1 cellular context compared by ENCODE assay signal in the genomic region with DNA sequence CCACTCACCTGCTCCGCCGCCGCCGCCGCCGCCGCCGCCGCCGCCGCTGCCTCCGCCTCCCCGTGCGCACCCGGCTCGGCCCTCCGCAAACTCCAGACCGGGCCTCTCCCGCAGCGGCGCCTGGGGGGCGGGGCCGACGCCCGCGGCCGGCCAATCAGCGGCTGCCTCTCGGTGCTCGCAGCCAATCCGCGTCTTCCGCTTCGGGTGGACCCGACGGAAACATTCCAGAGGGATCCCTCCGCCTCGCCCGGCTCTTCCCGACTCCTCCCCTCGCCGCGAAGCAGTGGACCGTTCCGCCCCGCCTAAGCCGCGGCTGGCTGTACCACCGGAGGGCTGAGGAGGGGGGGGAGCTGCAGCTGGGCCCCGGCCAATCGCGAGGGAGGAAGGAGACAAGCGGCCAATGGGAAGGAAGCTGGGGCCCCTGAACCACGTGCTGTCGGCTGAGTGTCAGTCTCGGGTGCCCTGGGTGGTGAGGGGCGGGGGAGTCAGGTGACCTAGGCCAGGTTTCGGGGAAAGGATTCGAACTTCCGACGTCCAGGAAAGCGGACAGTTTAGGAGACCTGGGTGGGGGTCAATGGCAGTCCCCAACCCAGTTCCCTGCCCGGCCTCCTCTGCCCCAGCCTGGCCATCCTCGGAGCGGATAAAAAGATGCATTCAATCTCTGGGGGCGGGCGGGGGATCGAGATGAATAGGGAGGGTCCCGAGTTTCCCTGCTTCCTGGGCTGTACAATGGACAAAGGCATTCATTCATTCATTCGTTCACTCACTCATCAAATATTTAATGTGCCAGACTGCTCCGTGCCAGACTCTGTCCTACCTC.
TF ChIP-seq lines count a peak whose summit lies in the region.

A gene with protein sequence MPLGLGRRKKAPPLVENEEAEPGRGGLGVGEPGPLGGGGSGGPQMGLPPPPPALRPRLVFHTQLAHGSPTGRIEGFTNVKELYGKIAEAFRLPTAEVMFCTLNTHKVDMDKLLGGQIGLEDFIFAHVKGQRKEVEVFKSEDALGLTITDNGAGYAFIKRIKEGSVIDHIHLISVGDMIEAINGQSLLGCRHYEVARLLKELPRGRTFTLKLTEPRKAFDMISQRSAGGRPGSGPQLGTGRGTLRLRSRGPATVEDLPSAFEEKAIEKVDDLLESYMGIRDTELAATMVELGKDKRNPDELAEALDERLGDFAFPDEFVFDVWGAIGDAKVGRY (minus strand): TSS at position 99 of the 820 bp plus-strand sequence. CDS start 13,151 bp downstream, outside the sequence.

TF ChIP-seq in K562, 482 proteins besides CTCF, POLR2A, EP300 and RAD21 (continued from another document and continues in another):
- TF ChIP-seq CEBPZ (IDR thresholded peaks at IDR 0.05; ENCODE audit: borderline replicate concordance, low read depth, low read length) = no peak
- TF ChIP-seq TCFL5 (CRISPR knock-in tag; conservative IDR thresholded peaks at IDR 0.05) = no peak
- no peak for TF ChIP-seq SNIP1 (IDR thresholded peaks at IDR 0.05; ENCODE audit: low read depth)
- TF ChIP-seq PML (IDR thresholded peaks at IDR 0.05; ENCODE audit: low read length) = no peak
- no peak for TF ChIP-seq KDM2B (CRISPR knock-in tag; IDR thresholded peaks at IDR 0.05)
- TF ChIP-seq, protein P1, sequence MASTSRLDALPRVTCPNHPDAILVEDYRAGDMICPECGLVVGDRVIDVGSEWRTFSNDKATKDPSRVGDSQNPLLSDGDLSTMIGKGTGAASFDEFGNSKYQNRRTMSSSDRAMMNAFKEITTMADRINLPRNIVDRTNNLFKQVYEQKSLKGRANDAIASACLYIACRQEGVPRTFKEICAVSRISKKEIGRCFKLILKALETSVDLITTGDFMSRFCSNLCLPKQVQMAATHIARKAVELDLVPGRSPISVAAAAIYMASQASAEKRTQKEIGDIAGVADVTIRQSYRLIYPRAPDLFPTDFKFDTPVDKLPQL (IDR thresholded peaks at IDR 0.05; ENCODE audit: extremely low read depth, insufficient read length) = no peak
- no peak for TF ChIP-seq SAFB2 (IDR thresholded peaks at IDR 0.05; ENCODE audit: borderline replicate concordance, low read depth, low read length, severe bottlenecking)
- TF ChIP-seq, protein P2, sequence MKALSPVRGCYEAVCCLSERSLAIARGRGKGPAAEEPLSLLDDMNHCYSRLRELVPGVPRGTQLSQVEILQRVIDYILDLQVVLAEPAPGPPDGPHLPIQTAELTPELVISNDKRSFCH (CRISPR knock-in tag; IDR thresholded peaks at IDR 0.05) = no peak
- TF ChIP-seq, protein P2 (tag; IDR thresholded peaks at IDR 0.05) = no peak
- peak; percentile 56; the same call in 1 of the 2 replicates for TF ChIP-seq REST (CRISPR knock-in tag; IDR thresholded peaks at IDR 0.05; ENCODE audit: low read depth)
- TF ChIP-seq MCM7 (IDR thresholded peaks at IDR 0.05) = no peak
- TF ChIP-seq, protein P3, sequence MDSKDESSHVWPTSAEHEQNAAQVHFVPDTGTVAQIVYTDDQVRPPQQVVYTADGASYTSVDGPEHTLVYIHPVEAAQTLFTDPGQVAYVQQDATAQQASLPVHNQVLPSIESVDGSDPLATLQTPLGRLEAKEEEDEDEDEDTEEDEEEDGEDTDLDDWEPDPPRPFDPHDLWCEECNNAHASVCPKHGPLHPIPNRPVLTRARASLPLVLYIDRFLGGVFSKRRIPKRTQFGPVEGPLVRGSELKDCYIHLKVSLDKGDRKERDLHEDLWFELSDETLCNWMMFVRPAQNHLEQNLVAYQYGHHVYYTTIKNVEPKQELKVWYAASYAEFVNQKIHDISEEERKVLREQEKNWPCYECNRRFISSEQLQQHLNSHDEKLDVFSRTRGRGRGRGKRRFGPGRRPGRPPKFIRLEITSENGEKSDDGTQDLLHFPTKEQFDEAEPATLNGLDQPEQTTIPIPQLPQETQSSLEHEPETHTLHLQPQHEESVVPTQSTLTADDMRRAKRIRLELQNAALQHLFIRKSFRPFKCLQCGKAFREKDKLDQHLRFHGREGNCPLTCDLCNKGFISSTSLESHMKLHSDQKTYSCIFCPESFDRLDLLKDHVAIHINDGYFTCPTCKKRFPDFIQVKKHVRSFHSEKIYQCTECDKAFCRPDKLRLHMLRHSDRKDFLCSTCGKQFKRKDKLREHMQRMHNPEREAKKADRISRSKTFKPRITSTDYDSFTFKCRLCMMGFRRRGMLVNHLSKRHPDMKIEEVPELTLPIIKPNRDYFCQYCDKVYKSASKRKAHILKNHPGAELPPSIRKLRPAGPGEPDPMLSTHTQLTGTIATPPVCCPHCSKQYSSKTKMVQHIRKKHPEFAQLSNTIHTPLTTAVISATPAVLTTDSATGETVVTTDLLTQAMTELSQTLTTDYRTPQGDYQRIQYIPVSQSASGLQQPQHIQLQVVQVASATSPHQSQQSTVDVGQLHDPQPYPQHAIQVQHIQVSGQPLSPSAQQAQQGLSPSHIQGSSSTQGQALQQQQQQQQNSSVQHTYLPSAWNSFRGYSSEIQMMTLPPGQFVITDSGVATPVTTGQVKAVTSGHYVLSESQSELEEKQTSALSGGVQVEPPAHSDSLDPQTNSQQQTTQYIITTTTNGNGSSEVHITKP (IDR thresholded peaks at IDR 0.05; ENCODE audit: partially characterized antibody) = peak; percentile 99
- no peak for TF ChIP-seq ZNF347 (CRISPR knock-in tag; IDR thresholded peaks at IDR 0.05; ENCODE audit: low read depth)
- TF ChIP-seq HDGF (IDR thresholded peaks at IDR 0.05) = no peak
- TF ChIP-seq ZNF354B (CRISPR knock-in tag; IDR thresholded peaks at IDR 0.05) = no peak
- TF ChIP-seq KLF16 (IDR thresholded peaks at IDR 0.05) = no peak
- TF ChIP-seq ZKSCAN1 (IDR thresholded peaks at IDR 0.05; ENCODE audit: low read depth, low read length) = no peak
- no peak for TF ChIP-seq HIVEP1 (CRISPR knock-in tag; IDR thresholded peaks at IDR 0.05)
- no peak for TF ChIP-seq ZFP36 (IDR thresholded peaks at IDR 0.05; ENCODE audit: low read depth, low read length, partially characterized antibody)
- peak; percentile 71; the same call in 1 of the 2 replicates for TF ChIP-seq PHF21A (IDR thresholded peaks at IDR 0.05; ENCODE audit: borderline replicate concordance, low read depth)
- TF ChIP-seq DACH1 (IDR thresholded peaks at IDR 0.05; ENCODE audit: partially characterized antibody) = peak; percentile 61
- TF ChIP-seq ZNF644 (tag; IDR thresholded peaks at IDR 0.05; ENCODE audit: low read depth) = no peak
- TF ChIP-seq, protein P4, sequence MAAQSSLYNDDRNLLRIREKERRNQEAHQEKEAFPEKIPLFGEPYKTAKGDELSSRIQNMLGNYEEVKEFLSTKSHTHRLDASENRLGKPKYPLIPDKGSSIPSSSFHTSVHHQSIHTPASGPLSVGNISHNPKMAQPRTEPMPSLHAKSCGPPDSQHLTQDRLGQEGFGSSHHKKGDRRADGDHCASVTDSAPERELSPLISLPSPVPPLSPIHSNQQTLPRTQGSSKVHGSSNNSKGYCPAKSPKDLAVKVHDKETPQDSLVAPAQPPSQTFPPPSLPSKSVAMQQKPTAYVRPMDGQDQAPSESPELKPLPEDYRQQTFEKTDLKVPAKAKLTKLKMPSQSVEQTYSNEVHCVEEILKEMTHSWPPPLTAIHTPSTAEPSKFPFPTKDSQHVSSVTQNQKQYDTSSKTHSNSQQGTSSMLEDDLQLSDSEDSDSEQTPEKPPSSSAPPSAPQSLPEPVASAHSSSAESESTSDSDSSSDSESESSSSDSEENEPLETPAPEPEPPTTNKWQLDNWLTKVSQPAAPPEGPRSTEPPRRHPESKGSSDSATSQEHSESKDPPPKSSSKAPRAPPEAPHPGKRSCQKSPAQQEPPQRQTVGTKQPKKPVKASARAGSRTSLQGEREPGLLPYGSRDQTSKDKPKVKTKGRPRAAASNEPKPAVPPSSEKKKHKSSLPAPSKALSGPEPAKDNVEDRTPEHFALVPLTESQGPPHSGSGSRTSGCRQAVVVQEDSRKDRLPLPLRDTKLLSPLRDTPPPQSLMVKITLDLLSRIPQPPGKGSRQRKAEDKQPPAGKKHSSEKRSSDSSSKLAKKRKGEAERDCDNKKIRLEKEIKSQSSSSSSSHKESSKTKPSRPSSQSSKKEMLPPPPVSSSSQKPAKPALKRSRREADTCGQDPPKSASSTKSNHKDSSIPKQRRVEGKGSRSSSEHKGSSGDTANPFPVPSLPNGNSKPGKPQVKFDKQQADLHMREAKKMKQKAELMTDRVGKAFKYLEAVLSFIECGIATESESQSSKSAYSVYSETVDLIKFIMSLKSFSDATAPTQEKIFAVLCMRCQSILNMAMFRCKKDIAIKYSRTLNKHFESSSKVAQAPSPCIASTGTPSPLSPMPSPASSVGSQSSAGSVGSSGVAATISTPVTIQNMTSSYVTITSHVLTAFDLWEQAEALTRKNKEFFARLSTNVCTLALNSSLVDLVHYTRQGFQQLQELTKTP (IDR thresholded peaks at IDR 0.05; ENCODE audit: low read depth in 1 of 2, partially characterized antibody in 2 of 2) = no peak
- TF ChIP-seq ZNF395 (CRISPR knock-in tag; IDR thresholded peaks at IDR 0.05) = no peak
- no peak for TF ChIP-seq DDX20 (tag; IDR thresholded peaks at IDR 0.05; ENCODE audit: low read depth)
- TF ChIP-seq, protein P5, sequence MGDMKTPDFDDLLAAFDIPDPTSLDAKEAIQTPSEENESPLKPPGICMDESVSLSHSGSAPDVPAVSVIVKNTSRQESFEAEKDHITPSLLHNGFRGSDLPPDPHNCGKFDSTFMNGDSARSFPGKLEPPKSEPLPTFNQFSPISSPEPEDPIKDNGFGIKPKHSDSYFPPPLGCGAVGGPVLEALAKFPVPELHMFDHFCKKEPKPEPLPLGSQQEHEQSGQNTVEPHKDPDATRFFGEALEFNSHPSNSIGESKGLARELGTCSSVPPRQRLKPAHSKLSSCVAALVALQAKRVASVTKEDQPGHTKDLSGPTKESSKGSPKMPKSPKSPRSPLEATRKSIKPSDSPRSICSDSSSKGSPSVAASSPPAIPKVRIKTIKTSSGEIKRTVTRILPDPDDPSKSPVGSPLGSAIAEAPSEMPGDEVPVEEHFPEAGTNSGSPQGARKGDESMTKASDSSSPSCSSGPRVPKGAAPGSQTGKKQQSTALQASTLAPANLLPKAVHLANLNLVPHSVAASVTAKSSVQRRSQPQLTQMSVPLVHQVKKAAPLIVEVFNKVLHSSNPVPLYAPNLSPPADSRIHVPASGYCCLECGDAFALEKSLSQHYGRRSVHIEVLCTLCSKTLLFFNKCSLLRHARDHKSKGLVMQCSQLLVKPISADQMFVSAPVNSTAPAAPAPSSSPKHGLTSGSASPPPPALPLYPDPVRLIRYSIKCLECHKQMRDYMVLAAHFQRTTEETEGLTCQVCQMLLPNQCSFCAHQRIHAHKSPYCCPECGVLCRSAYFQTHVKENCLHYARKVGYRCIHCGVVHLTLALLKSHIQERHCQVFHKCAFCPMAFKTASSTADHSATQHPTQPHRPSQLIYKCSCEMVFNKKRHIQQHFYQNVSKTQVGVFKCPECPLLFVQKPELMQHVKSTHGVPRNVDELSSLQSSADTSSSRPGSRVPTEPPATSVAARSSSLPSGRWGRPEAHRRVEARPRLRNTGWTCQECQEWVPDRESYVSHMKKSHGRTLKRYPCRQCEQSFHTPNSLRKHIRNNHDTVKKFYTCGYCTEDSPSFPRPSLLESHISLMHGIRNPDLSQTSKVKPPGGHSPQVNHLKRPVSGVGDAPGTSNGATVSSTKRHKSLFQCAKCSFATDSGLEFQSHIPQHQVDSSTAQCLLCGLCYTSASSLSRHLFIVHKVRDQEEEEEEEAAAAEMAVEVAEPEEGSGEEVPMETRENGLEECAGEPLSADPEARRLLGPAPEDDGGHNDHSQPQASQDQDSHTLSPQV (IDR thresholded peaks at IDR 0.05) = no peak
